ENCODE assay signal across 23 cellular contexts in the genomic region with DNA sequence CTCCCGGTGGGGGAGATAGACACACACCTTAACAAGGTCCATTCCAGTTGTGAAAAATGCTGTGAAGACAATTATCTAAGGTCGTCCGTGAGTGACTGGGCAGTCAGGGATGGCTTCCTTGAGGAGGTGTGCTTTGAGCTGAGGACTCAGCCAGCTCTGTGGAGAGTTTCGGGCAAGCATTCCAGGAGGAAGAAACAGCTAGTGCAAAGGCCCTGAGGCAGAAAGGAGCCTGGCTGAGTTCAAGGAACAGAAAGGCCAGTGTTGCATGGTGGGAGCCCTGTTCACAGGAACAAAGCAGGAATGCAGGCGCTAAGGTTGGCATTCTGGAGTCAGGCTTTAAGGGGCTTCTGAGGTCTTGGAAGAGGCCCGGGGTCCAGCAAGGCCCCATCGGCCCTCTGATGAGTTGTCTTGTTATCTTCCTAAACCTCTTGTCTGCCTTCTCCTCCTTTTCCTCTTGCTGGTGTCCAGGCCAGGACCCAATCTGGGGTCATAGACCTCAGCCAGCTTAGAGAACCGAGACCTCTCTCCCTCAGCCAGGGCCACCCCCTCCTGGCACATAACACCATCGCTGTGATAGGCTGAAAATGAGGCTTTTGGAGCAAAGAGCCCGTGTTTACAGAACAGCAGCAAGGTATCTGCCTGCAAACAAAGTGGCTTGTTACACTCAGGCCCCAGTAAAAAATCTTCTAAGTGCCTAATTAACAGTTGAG.
DNase-seq lines count a peak whose midpoint lies in the region; ATAC-seq, FAIRE-seq and TF ChIP-seq lines count a peak whose summit lies in the region.
"Had no signal": no experiment of that assay in that cellular context is flagged by ENCODE, and none has a peak within 500 bp of the region (broad histone marks: within the 10 kb centered on the region; RNA-seq: fewer than 3 reads in every experiment).

No MANE protein-coding gene starts in this region.

- RAD21 ChIA-PET in HCT116 (lab: Charles Lee; ENCODE audit: low non-redundant PET in 1 of 2, low total read pairs in 2 of 2, uncharacterized antibody in 2 of 2, unreplicated experiment in 2 of 2) = interaction anchor here in 1 of 2 experiments (0.7 kb wide), 1 partner anchor 10 kb away, joined by 4 read pairs; no protein-coding TSS in a partner anchor

- intact Hi-C loops in HCT116 (cut with micrococcal nuclease) (no loop called here), kidney (cut with DNase I) (no loop called here), mucosa of descending colon (cut with DNase I, micrococcal nuclease) (no loop called here)

- no TSS peak for BruUV-seq in HCT116 (replicated peaks; lab: Mats Ljungman, UMichigan)

- ATAC-seq in HCT116 = no peak
- ATAC-seq in activated T-cell treated with anti-CD3 and anti-CD28 coated beads, Interleukin-2, amount 50 U/mL, for 72 hours (replicated peaks in 1 of 2) = no peak
- no peak for ATAC-seq in mucosa of descending colon
- ATAC-seq: HepG2; SK-N-SH treated with all-trans-retinoic acid at 6 μM for 48 hours; stimulated activated effector memory CD8-positive, alpha-beta T cell treated with anti-CD3 and anti-CD28 coated beads, Interleukin-12 subunit alpha, Interleukin-12 subunit beta, amount 100 ng/mL, for 72 hours had no signal

- no peak overlapping the region for H3K4me3 Mint-ChIP-seq in activated T-cell treated with anti-CD3 and anti-CD28 coated beads, Interleukin-2, amount 50 U/mL, for 72 hours
- H3K4me3 Mint-ChIP-seq: activated CD4-positive, alpha-beta T cell treated with anti-CD3 and anti-CD28 coated beads, Interleukin-2, amount 10 ng/mL, durations not matched to agents 24 days and 14 days; CD4-positive, alpha-beta T cell; stimulated activated effector memory CD8-positive, alpha-beta T cell treated with anti-CD3 and anti-CD28 coated beads, Interleukin-12 subunit alpha, Interleukin-12 subunit beta, amount 100 ng/mL, for 72 hours had no signal

- no peaks in the 10 kb centered on the region; the same call in 1 of the 2 replicates for H3K27me3 ChIP-seq in HCT116 (ENCODE audit: insufficient read depth, low read length)
- H3K27me3 ChIP-seq: testis had no signal

- POLR2A ChIA-PET in HCT116 (lab: Charles Lee) = no interaction called here

- H3K36me3 ChIP-seq in HCT116 (ENCODE audit: control insufficient read depth in 1 of 2, insufficient read depth in 2 of 2, low read length in 2 of 2) (no peaks in the 10 kb centered on the region), kidney (ENCODE audit: control insufficient read depth in 1 of 2, insufficient read depth in 2 of 2, low read length in 2 of 2) (no peaks in the 10 kb centered on the region), mucosa of descending colon (ENCODE audit: low read depth) (no peaks in the 10 kb centered on the region)
- H3K36me3 ChIP-seq: neutrophil had no signal

- H3K27me3 Mint-ChIP-seq in activated T-cell treated with anti-CD3 and anti-CD28 coated beads, Interleukin-2, amount 50 U/mL, for 72 hours (ENCODE audit: low read depth) = peaks cover 30% of the 10 kb centered on the region
- H3K27me3 Mint-ChIP-seq: activated CD4-positive, alpha-beta T cell treated with anti-CD3 and anti-CD28 coated beads, Interleukin-2, amount 10 ng/mL, durations not matched to agents 24 days and 14 days had no signal

- no peaks in the 10 kb centered on the region for H3K4me1 Mint-ChIP-seq in activated T-cell treated with anti-CD3 and anti-CD28 coated beads, Interleukin-2, amount 50 U/mL, for 72 hours (ENCODE audit: low read depth)
- H3K4me1 Mint-ChIP-seq: activated CD4-positive, alpha-beta T cell treated with anti-CD3 and anti-CD28 coated beads, Interleukin-2, amount 10 ng/mL, durations not matched to agents 24 days and 14 days; stimulated activated effector memory CD8-positive, alpha-beta T cell treated with anti-CD3 and anti-CD28 coated beads, Interleukin-12 subunit alpha, Interleukin-12 subunit beta, amount 100 ng/mL, for 72 hours had no signal

- H3K9me2 ChIP-seq in HCT116 (ENCODE audit: insufficient read depth) = no peaks in the 10 kb centered on the region

- H3K27ac Mint-ChIP-seq in activated T-cell treated with anti-CD3 and anti-CD28 coated beads, Interleukin-2, amount 50 U/mL, for 72 hours = no peak overlapping the region
- H3K27ac Mint-ChIP-seq: activated CD4-positive, alpha-beta T cell treated with anti-CD3 and anti-CD28 coated beads, Interleukin-2, amount 10 ng/mL, durations not matched to agents 24 days and 14 days; activated T-helper 2 cell treated with anti-CD3 and anti-CD28 coated beads, Interferon-gamma antibody, Interleukin-2, Interleukin-4, amounts not matched to agents 10 μg/mL and 5 μg/mL and 100 μg/mL, durations not matched to agents 14 hours and 24 hours and 36 hours; CD4-positive, alpha-beta T cell; stimulated activated effector memory CD8-positive, alpha-beta T cell treated with anti-CD3 and anti-CD28 coated beads, Interleukin-12 subunit alpha, Interleukin-12 subunit beta, amount 100 ng/mL, for 72 hours had no signal

- H3K9me3 ChIP-seq in HCT116 (ENCODE audit: control insufficient read depth in 1 of 2, insufficient read depth in 1 of 2, low read depth in 1 of 2, low read length in 2 of 2) (no peaks in the 10 kb centered on the region), kidney (ENCODE audit: control insufficient read depth in 1 of 2, low read length in 2 of 2) (no peaks in the 10 kb centered on the region), mucosa of descending colon (no peaks in the 10 kb centered on the region)
- H3K9me3 ChIP-seq: neutrophil, testis had no signal

- no peaks in the 10 kb centered on the region for H3K36me3 Mint-ChIP-seq in activated T-cell treated with anti-CD3 and anti-CD28 coated beads, Interleukin-2, amount 50 U/mL, for 72 hours (ENCODE audit: insufficient read depth in 2 of 2)
- H3K36me3 Mint-ChIP-seq: stimulated activated effector memory CD8-positive, alpha-beta T cell treated with anti-CD3 and anti-CD28 coated beads, Interleukin-12 subunit alpha, Interleukin-12 subunit beta, amount 100 ng/mL, for 72 hours had no signal

- no peak for FAIRE-seq in kidney (lab: Jason Lieb, UNC)
- FAIRE-seq: HepG2, islet of Langerhans had no signal

- no peaks in the 10 kb centered on the region for H4K20me1 ChIP-seq in HCT116 (ENCODE audit: insufficient read depth)

- no peak overlapping the region for H3K27ac ChIP-seq in HCT116 (ENCODE audit: low read depth, low read length)
- H3K27ac ChIP-seq in kidney (ENCODE audit: low read depth in 2 of 2, low read length in 2 of 2) = no peak overlapping the region
- H3K27ac ChIP-seq: HL-60, neutrophil, skin epidermis, testis had no signal

- no peaks in the 10 kb centered on the region for H3K79me2 ChIP-seq in HCT116 (ENCODE audit: insufficient read depth, low read length)

- TF ChIP-seq RAD21 in HCT116 (IDR thresholded peaks at IDR 0.05; ENCODE audit: low read depth) = no peak

- H3K4me1 ChIP-seq in HCT116 (ENCODE audit: control insufficient read depth in 1 of 2, insufficient read depth in 2 of 2, low read length in 2 of 2) = peaks cover 0 to 13% of the 10 kb centered on the region in 2 experiments; a peak in 2 of 4 replicates
- H3K4me1 ChIP-seq in kidney (ENCODE audit: control insufficient read depth in 1 of 2, insufficient read depth in 1 of 2, low read depth in 1 of 2, low read length in 2 of 2) = no peaks in the 10 kb centered on the region
- H3K4me1 ChIP-seq in mucosa of descending colon (ENCODE audit: low read depth) = no peaks in the 10 kb centered on the region

- CTCF ChIA-PET in HCT116 (lab: Charles Lee) = no interaction called here

- H2AFZ ChIP-seq in HCT116 (ENCODE audit: low read depth, low read length, poor library complexity, severe bottlenecking) = no peak overlapping the region

- H3K9me3 Mint-ChIP-seq in activated T-cell treated with anti-CD3 and anti-CD28 coated beads, Interleukin-2, amount 50 U/mL, for 72 hours = no peaks in the 10 kb centered on the region
- H3K9me3 Mint-ChIP-seq: activated CD4-positive, alpha-beta T cell treated with anti-CD3 and anti-CD28 coated beads, Interleukin-2, amount 10 ng/mL, durations not matched to agents 24 days and 14 days; activated T-helper 2 cell treated with anti-CD3 and anti-CD28 coated beads, Interferon-gamma antibody, Interleukin-2, Interleukin-4, amounts not matched to agents 10 μg/mL and 5 μg/mL and 100 μg/mL, durations not matched to agents 14 hours and 24 hours and 36 hours; CD4-positive, alpha-beta T cell; stimulated activated effector memory CD8-positive, alpha-beta T cell treated with anti-CD3 and anti-CD28 coated beads, Interleukin-12 subunit alpha, Interleukin-12 subunit beta, amount 100 ng/mL, for 72 hours had no signal

- no peak overlapping the region for H3K4me3 ChIP-seq in HCT116 (replicated peaks in 1 of 2; ENCODE audit: low read depth in 1 of 2, low read length in 2 of 2)
- no peak overlapping the region for H3K4me3 ChIP-seq in kidney (ENCODE audit: low read length in 2 of 2)
- no peak overlapping the region for H3K4me3 ChIP-seq in mucosa of descending colon
- H3K4me3 ChIP-seq: lung, skin epidermis, testis had no signal

- TF ChIP-seq POLR2A in HCT116 (IDR thresholded peaks at IDR 0.05; ENCODE audit: borderline replicate concordance, extremely low read depth, insufficient read depth, insufficient read length) = no peak

- DNase-seq in DMS 273 treated with DMSO at 0.1 percent for 48 hours (lab: John Stamatoyannopoulos, UW) (peak; percentile 13), HCT116 (ENCODE audit: low read depth, low spot score) (no peak), NCI-H2196 treated with DMSO at 0.1 percent for 48 hours (lab: John Stamatoyannopoulos, UW; ENCODE audit: unreplicated experiment) (peak; percentile 53), kidney (peak; percentile 15), DMS153 treated with DMSO at 0.1 percent for 48 hours (lab: John Stamatoyannopoulos, UW; ENCODE audit: unreplicated experiment) (no peak), mucosa of descending colon (no peak)
- no peak for DNase-seq in activated T-cell treated with anti-CD3 and anti-CD28 coated beads, Interleukin-2, amount 50 U/mL, for 72 hours
- DNase-seq: activated CD4-positive, alpha-beta T cell treated with anti-CD3 and anti-CD28 coated beads, Interleukin-2, amount 10 ng/mL, durations not matched to agents 24 days and 14 days; CD4-positive, alpha-beta T cell; cortex of kidney; DMS153; RPMI8226; stimulated activated CD4-positive, alpha-beta T cell treated with anti-CD3 and anti-CD28 coated beads, Interleukin-2, amount 100 ng/mL, for 24 hours; testis had no signal

- H3K9ac ChIP-seq in HCT116 (ENCODE audit: low read length) = no peak overlapping the region
- no peak overlapping the region for H3K9ac ChIP-seq in kidney (ENCODE audit: low read length in 2 of 2)

- no peak for TF ChIP-seq CTCF in HCT116 (IDR thresholded peaks at IDR 0.05 in 2 of 3, conservative IDR thresholded peaks at IDR 0.05 in 1 of 3; ENCODE audit: borderline replicate concordance in 1 of 3, insufficient read depth in 1 of 3, low read depth in 2 of 3, low read length in 2 of 3)
- TF ChIP-seq CTCF in kidney (IDR thresholded peaks at IDR 0.05; ENCODE audit: borderline replicate concordance, extremely low read depth, insufficient read depth) = no peak
- TF ChIP-seq CTCF in mucosa of descending colon (IDR thresholded peaks at IDR 0.05) = no peak

- H3K4me2 ChIP-seq in HCT116 (ENCODE audit: low read length) = 0 out of 2 replicates have a peak overlapping the region, but pooled peaks have one; percentile 43

TF ChIP-seq in HCT116, 20 proteins besides CTCF, POLR2A, EP300 and RAD21 (continues in another document):
- TF ChIP-seq FOSL1 (IDR thresholded peaks at IDR 0.05; ENCODE audit: low read depth) (no peak), CBX3 (IDR thresholded peaks at IDR 0.05; ENCODE audit: low read depth) (no peak)

Comparison
In these comparisons a context has a peak if more than half of its experiments do, and no peak if none do; other contexts are left out.
1. DNase-seq: peak in DMS 273 treated with DMSO at 0.1 percent for 48 hours (single experiment), NCI-H2196 treated with DMSO at 0.1 percent for 48 hours (single experiment) and kidney (single experiment); none in HCT116 (single experiment), DMS153 treated with DMSO at 0.1 percent for 48 hours (single experiment), activated T-cell treated with anti-CD3 and anti-CD28 coated beads, Interleukin-2, amount 50 U/mL, for 72 hours (0 of 2) and mucosa of descending colon (0 of 3).